ENCODE assay signal across 1 cellular context in genomic region chr12:27252934-27253333, GRCh38.
A peak's percentile ranks its signal among the peaks of the same experiment; 100 is the strongest.
TF ChIP-seq lines count a peak whose summit lies in the region.

No MANE protein-coding gene starts in this region.

TF ChIP-seq in GM12878, 131 proteins besides CTCF, POLR2A, EP300 and RAD21 (continued from another document):
- TF ChIP-seq ZNF687 (IDR thresholded peaks at IDR 0.05) (no peak), HDAC2 (IDR thresholded peaks at IDR 0.05) (no peak), EED (IDR thresholded peaks at IDR 0.05; ENCODE audit: low read depth) (no peak), IKZF1 (conservative IDR thresholded peaks at IDR 0.05) (0 out of 2 replicates have a peak, but pooled peaks have one; percentile 11), NBN (IDR thresholded peaks at IDR 0.05) (0 out of 2 replicates have a peak, but pooled peaks have one; percentile 28), RB1 (IDR thresholded peaks at IDR 0.05; ENCODE audit: borderline replicate concordance) (no peak), SKIL (IDR thresholded peaks at IDR 0.05; ENCODE audit: low read depth, poor library complexity, severe bottlenecking) (peak; percentile 19), RELB (IDR thresholded peaks at IDR 0.05; ENCODE audit: low read depth) (no peak)
